Comparison of ENCODE assay signal across 8 cellular contexts in the genomic region with DNA sequence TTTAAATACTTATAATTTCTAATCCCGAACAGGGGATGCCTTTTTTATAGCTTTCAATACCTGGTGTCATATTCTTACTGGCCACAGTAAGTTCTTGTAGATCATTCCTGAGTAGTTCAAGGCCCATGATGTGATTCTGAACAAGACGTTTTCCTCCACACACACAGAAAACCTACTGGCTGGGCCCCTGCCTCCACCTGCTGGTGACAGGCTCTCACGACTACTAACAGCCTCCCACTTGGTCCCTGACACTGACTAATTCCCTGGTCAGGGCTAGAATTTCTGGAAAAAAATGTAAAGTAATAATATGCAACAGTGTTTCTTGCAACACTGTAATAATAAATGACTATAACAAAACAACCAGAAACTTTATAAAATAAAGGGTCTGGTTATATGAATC. TPM values are rescaled to one million over a fixed set of nuclear protein-coding genes. Genes with fewer than 3 reads are reported as not detected.
A peak's percentile ranks its signal among the peaks of the same experiment; 100 is the strongest.
DNase-seq lines count a peak whose midpoint lies in the region; ATAC-seq and TF ChIP-seq lines count a peak whose summit lies in the region.

No MANE protein-coding gene starts in this region.

- intact Hi-C loops in cardiac septum (cut with DNase I): loop anchor here (2.0 to 5.0 kb wide), 2 partner anchors 205 to 302 kb away; no protein-coding TSS in a partner anchor
- intact Hi-C loops in prostate gland (cut with DNase I): loop anchor here (2.0 to 5.0 kb wide), 3 partner anchors 140 to 300 kb away; partner anchors contain the start of gene ZBTB21
- intact Hi-C loops in gastrocnemius medialis (cut with DNase I; ENCODE audit: low total_unique reads): loop anchor here (1.0 kb wide), 1 partner anchor 300 kb away; no protein-coding TSS in a partner anchor

- no peak overlapping the region for H3K4me3 ChIP-seq in prostate gland
- H3K4me3 ChIP-seq in gastrocnemius medialis: no peak overlapping the region

- H3K27ac Mint-ChIP-seq in activated naive CD4-positive, alpha-beta T cell treated with anti-CD3 and anti-CD28 coated beads, Interleukin-2, amount 50 U/mL, for 72 hours: no peak overlapping the region

- DNase-seq in ELF-1 (ENCODE audit: low read depth, low spot score) (peak; percentile 64), NCI-H748 treated with DMSO at 0.1 percent for 48 hours (lab: John Stamatoyannopoulos, UW) (peak; percentile 5), cardiac septum (ENCODE audit: low spot score) (peak; percentile 70), prostate gland (ENCODE audit: low spot score) (peak; percentile 71), gastrocnemius medialis (no peak)
- DNase-seq in activated naive CD4-positive, alpha-beta T cell treated with anti-CD3 and anti-CD28 coated beads, Interleukin-2, amount 50 U/mL, for 72 hours (ENCODE audit: low spot score in 2 of 2): peak in 1 of 2 donors; percentile 36

- peak; percentile 46 to 89 (median 74) for TF ChIP-seq CTCF in prostate gland (IDR thresholded peaks at IDR 0.05)
- TF ChIP-seq CTCF in gastrocnemius medialis (IDR thresholded peaks at IDR 0.05 in 4 of 5, conservative IDR thresholded peaks at IDR 0.05 in 1 of 5): peak in 2 of 5 experiments; percentile 8 to 20

- in situ Hi-C loops in gastrocnemius medialis (cut with MboI; ENCODE audit: low sequenced_read_pairs in 4 of 4): loop anchor here in 3 of 4 donors (10.0 to 25.0 kb wide), 2 partner anchors 295 to 298 kb away; no protein-coding TSS in a partner anchor

- H3K9me3 ChIP-seq in prostate gland (no peaks in the 10 kb centered on the region), gastrocnemius medialis (no peaks in the 10 kb centered on the region)

- H3K27me3 ChIP-seq in prostate gland (replicated peaks; ENCODE audit: insufficient read depth) (no peaks in the 10 kb centered on the region), gastrocnemius medialis (no peaks in the 10 kb centered on the region)

- no peaks in the 10 kb centered on the region for H3K4me1 ChIP-seq in prostate gland (replicated peaks)
- H3K4me1 ChIP-seq in gastrocnemius medialis: no peaks in the 10 kb centered on the region

- H3K36me3 ChIP-seq in prostate gland (peaks cover 0 to 5% of the 10 kb centered on the region in 2 donors), gastrocnemius medialis (peaks cover 0 to 44% of the 10 kb centered on the region in 2 donors)

- 7% methylated on average over 3 of the region's 3 CpGs for WGBS in prostate gland

- H3K27ac ChIP-seq in prostate gland (peak overlapping the region in 1 of 2 donors; percentile 7), gastrocnemius medialis (no peak overlapping the region)

- no peaks in the 10 kb centered on the region for H3K9me3 Mint-ChIP-seq in activated naive CD4-positive, alpha-beta T cell treated with anti-CD3 and anti-CD28 coated beads, Interleukin-2, amount 50 U/mL, for 72 hours

- peaks cover 0 to 9% of the 10 kb centered on the region in 2 donors for H3K36me3 Mint-ChIP-seq in activated naive CD4-positive, alpha-beta T cell treated with anti-CD3 and anti-CD28 coated beads, Interleukin-2, amount 50 U/mL, for 72 hours

- peak; percentile 63 for ATAC-seq in HG02759 (IDR thresholded peaks at IDR 0.05; ENCODE audit: unreplicated experiment)
- peak; percentile 42 to 65 for ATAC-seq in activated naive CD4-positive, alpha-beta T cell treated with anti-CD3 and anti-CD28 coated beads, Interleukin-2, amount 50 U/mL, for 72 hours
- no peak for ATAC-seq in gastrocnemius medialis
- no peak for ATAC-seq in HG03097 (IDR thresholded peaks at IDR 0.05; ENCODE audit: low FRiP score, unreplicated experiment)

- no peak for TF ChIP-seq POLR2A in prostate gland (IDR thresholded peaks at IDR 0.05)
- TF ChIP-seq POLR2A in gastrocnemius medialis (IDR thresholded peaks at IDR 0.05): no peak

RNA-seq across cellular contexts. Expression of gene RIPK4, which starts 50.4 kb away (rescaled TPM):
- total RNA-seq in activated naive CD4-positive, alpha-beta T cell treated with anti-CD3 and anti-CD28 coated beads, Interleukin-2, amount 50 U/mL, for 72 hours: 1 to 10 TPM in 1 of 2 donors, under 1 TPM in 1; 0.52 to 1.3 TPM
- total RNA-seq in cardiac septum (0.13 TPM), prostate gland (10 to 100 TPM; 26.9 to 52.6 TPM), gastrocnemius medialis (under 1 TPM in 2 of 4 donors, not detected in 2; 0.04 to 0.07 TPM)

Comparison
In these comparisons a context has a peak if more than half of its experiments do, and no peak if none do; other contexts are left out.
1. DNase-seq: peak in ELF-1 (single experiment), NCI-H748 treated with DMSO at 0.1 percent for 48 hours (single experiment), cardiac septum (single experiment) and prostate gland (single experiment); none in gastrocnemius medialis (0 of 2).
2. ATAC-seq: peak in HG02759 (single experiment) and activated naive CD4-positive, alpha-beta T cell treated with anti-CD3 and anti-CD28 coated beads, Interleukin-2, amount 50 U/mL, for 72 hours (2 of 2); none in gastrocnemius medialis (0 of 2) and HG03097 (single experiment).
3. RNA of gene RIPK4, which starts 50.4 kb away (total RNA-seq): 26.9 to 52.6 TPM in prostate gland; 0.52 to 1.3 TPM in activated naive CD4-positive, alpha-beta T cell treated with anti-CD3 and anti-CD28 coated beads, Interleukin-2, amount 50 U/mL, for 72 hours, 0.13 TPM in cardiac septum (single experiment) and 0.04 to 0.07 TPM in gastrocnemius medialis; every median in the first group is over 10 times any median in the second.